8 cellular contexts compared by ENCODE assay signal in the genomic region with DNA sequence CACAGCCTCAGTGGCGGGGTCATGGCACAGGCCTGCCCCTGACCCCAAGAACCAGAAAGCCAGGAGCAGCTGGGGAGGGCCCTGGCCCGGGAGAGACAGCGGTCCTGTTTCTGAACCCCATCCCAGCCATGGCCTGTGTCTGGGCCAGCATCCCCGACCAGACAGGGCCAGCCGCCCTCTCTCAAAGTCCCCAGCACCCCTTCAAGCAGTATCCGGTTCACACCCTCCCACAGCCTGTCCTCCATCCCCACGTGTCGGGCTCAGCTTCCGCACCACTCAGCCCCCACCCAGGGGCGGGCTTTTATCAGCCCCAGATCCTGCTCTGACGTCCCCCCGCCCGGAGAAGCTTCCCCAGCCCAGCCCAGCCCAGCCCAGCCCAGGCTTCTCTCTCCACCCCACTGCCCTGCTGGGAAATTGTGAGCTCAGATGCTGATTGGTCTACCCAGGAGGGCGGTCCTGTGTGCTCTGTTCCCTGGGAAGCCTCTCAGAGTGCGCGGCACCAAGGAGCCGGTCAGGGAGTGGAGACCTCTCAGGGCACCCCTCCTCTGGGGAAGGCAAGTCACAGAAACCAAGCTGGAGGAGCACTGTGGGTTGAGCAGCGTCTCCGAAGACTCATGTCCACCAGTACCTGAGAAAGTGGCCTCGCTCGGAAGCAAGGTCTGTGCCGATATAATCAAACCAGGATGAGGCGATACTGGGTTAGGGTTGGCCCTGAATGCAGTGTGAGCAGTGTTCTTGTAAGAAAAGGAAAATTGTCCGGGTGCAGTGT. TPM values are rescaled to one million over a fixed set of nuclear protein-coding genes. Genes with fewer than 3 reads are reported as not detected.
DNase-seq lines count a peak whose midpoint lies in the region; ATAC-seq and TF ChIP-seq lines count a peak whose summit lies in the region.

No MANE protein-coding gene starts in this region.

- ATAC-seq in HG03066 (IDR thresholded peaks at IDR 0.05; ENCODE audit: low read depth, unreplicated experiment) = peak; percentile 48
- no peak for ATAC-seq in GM19467 (IDR thresholded peaks at IDR 0.05; ENCODE audit: unreplicated experiment)

- no peak for TF ChIP-seq CTCF in osteoblast (IDR thresholded peaks at IDR 0.05; ENCODE audit: extremely low read depth, low read depth, low read length)
- no peak for TF ChIP-seq CTCF in suprapubic skin (IDR thresholded peaks at IDR 0.05)

- no peaks in the 10 kb centered on the region for H3K9me3 Mint-ChIP-seq in activated naive CD4-positive, alpha-beta T cell treated with anti-CD3 and anti-CD28 coated beads, Interleukin-2, amount 50 U/mL, for 24 hours

- peaks cover 9% of the 10 kb centered on the region for H3K79me2 ChIP-seq in osteoblast (ENCODE audit: insufficient read depth, low read length)

- no peaks in the 10 kb centered on the region for H3K9me3 ChIP-seq in osteoblast (ENCODE audit: low read depth, low read length)
- no peaks in the 10 kb centered on the region for H3K9me3 ChIP-seq in suprapubic skin

- no peaks in the 10 kb centered on the region for H3K27me3 Mint-ChIP-seq in activated naive CD4-positive, alpha-beta T cell treated with anti-CD3 and anti-CD28 coated beads, Interleukin-2, amount 50 U/mL, for 24 hours

- H3K4me1 Mint-ChIP-seq in activated naive CD4-positive, alpha-beta T cell treated with anti-CD3 and anti-CD28 coated beads, Interleukin-2, amount 50 U/mL, for 24 hours = peaks cover 21% of the 10 kb centered on the region

- no peaks in the 10 kb centered on the region for H3K36me3 Mint-ChIP-seq in activated naive CD4-positive, alpha-beta T cell treated with anti-CD3 and anti-CD28 coated beads, Interleukin-2, amount 50 U/mL, for 24 hours

- H4K20me1 ChIP-seq in osteoblast (ENCODE audit: insufficient read depth, low read length) = no peaks in the 10 kb centered on the region

- peak overlapping the region; percentile 72 for H3K27ac ChIP-seq in osteoblast (ENCODE audit: low read depth, low read length)
- peak overlapping the region; percentile 74 for H3K27ac ChIP-seq in suprapubic skin

- DNase-seq in DMS153 treated with DMSO at 0.1 percent for 48 hours (lab: John Stamatoyannopoulos, UW; ENCODE audit: unreplicated experiment) = peak; percentile 90
- DNase-seq in SK-MEL-5 (ENCODE audit: low read depth, low spot score) = peak; percentile 81
- DNase-seq in glomerular visceral epithelial cell (ENCODE audit: extremely low spot score) = peak; percentile 61
- peak; percentile 100 for DNase-seq in osteoblast (ENCODE audit: insufficient read length, low spot score, missing footprints)
- DNase-seq in suprapubic skin (ENCODE audit: low spot score in 2 of 2) = peak; percentile 95 to 97

- peak overlapping the region; percentile 93 for H3K4me2 ChIP-seq in osteoblast (ENCODE audit: insufficient read depth, low read length)

- no peak for TF ChIP-seq EP300 in suprapubic skin (IDR thresholded peaks at IDR 0.05)

- H3K27ac Mint-ChIP-seq in activated naive CD4-positive, alpha-beta T cell treated with anti-CD3 and anti-CD28 coated beads, Interleukin-2, amount 50 U/mL, for 24 hours = peak overlapping the region; percentile 89

- no peak for TF ChIP-seq POLR2A in suprapubic skin (IDR thresholded peaks at IDR 0.05)

- in situ Hi-C loops in SK-MEL-5 (cut with HindIII; ENCODE audit: low pct_unique_long_range_greater_than_20kb, low sequenced_read_pairs) = no loop called here

- H3K36me3 ChIP-seq in osteoblast (ENCODE audit: insufficient read depth, low read length) = no peaks in the 10 kb centered on the region
- no peaks in the 10 kb centered on the region for H3K36me3 ChIP-seq in suprapubic skin

- H3K4me3 Mint-ChIP-seq in activated naive CD4-positive, alpha-beta T cell treated with anti-CD3 and anti-CD28 coated beads, Interleukin-2, amount 50 U/mL, for 24 hours = peak overlapping the region; percentile 89

- H3K4me3 ChIP-seq in osteoblast (ENCODE audit: insufficient read depth, low read length) (peak overlapping the region; percentile 80), suprapubic skin (peak overlapping the region; percentile 48)

- WGBS in suprapubic skin = 2% methylated on average over 13 of the region's 24 CpGs

- H2AFZ ChIP-seq in osteoblast (ENCODE audit: low read length) = peak overlapping the region; percentile 97

- H3K4me1 ChIP-seq in osteoblast (ENCODE audit: insufficient read depth, low read length) (peaks cover 6% of the 10 kb centered on the region), suprapubic skin (peaks cover 45% of the 10 kb centered on the region)

- no peaks in the 10 kb centered on the region for H3K27me3 ChIP-seq in osteoblast (ENCODE audit: insufficient read depth, low read length)
- H3K27me3 ChIP-seq in suprapubic skin = no peaks in the 10 kb centered on the region

RNA-seq across cellular contexts. Expression of a gene that starts 4.7 kb away (rescaled TPM):
- 32.4 and 33.0 TPM in 2 replicates for total RNA-seq in SK-MEL-5 (2014; rRNA removed; shearing (Covaris generic))
- 154 and 197 TPM in 2 replicates for polyA plus RNA-seq in SK-MEL-5 (2015; cell fraction: cytosol; rRNA removed)
- 47.0 and 62.5 TPM in 2 replicates for polyA plus RNA-seq in SK-MEL-5 (2015; cell fraction: nucleus; rRNA removed)
- total RNA-seq in osteoblast = 18.6 and 25.3 TPM in 2 replicates
- total RNA-seq in suprapubic skin = 10 to 100 TPM; 18.6 to 47.3 (median 24.9) TPM

RNA-seq across cellular contexts. Expression of a gene that starts 28.9 kb away (rescaled TPM):
- total RNA-seq in SK-MEL-5 (2014; rRNA removed; shearing (Covaris generic)) = 3.9 and 4.4 TPM in 2 replicates
- polyA plus RNA-seq in SK-MEL-5 (2015; cell fraction: cytosol; rRNA removed) = 37.2 and 51.7 TPM in 2 replicates
- polyA plus RNA-seq in SK-MEL-5 (2015; cell fraction: nucleus; rRNA removed) = 19.2 and 20.4 TPM in 2 replicates
- total RNA-seq in osteoblast (48.9 TPM in 2 replicates), suprapubic skin (10 to 100 TPM; 51.8 to 91.2 (median 68.1) TPM)
